Comparison of ENCODE assay signal across 8 cellular contexts in genomic region chr4:145732895-145733880, GRCh38. TPM values are rescaled to one million over a fixed set of nuclear protein-coding genes. Genes with fewer than 3 reads are reported as not detected.
DNase-seq lines count a peak whose midpoint lies in the region; ATAC-seq and TF ChIP-seq lines count a peak whose summit lies in the region.

No MANE protein-coding gene starts in this region.

- H3K27me3 ChIP-seq in Panc1 (ENCODE audit: control insufficient read depth, insufficient read depth, low read length), result no peaks in the 10 kb centered on the region

- intact Hi-C loops in Panc1 (cut with micrococcal nuclease; ENCODE audit: unreplicated experiment), result no loop called here

- POLR2A ChIA-PET in Panc1 (lab: Charles Lee), result interaction anchor here (0.6 kb wide), 2 partner anchors 32 to 61 kb away, joined by 4 to 5 read pairs; no protein-coding TSS in a partner anchor

- CTCF ChIA-PET in Panc1 (lab: Charles Lee), result no interaction called here

- no TSS peak for BruUV-seq in Panc1 (replicated peaks; lab: Mats Ljungman, UMichigan)

- peak overlapping the region; percentile 51 to 91 (median 86) for H3K4me3 Mint-ChIP-seq in naive B cell

- in situ Hi-C loops in Panc1 (cut with HindIII; ENCODE audit: low pct_unique_long_range_greater_than_20kb, low sequenced_read_pairs), result no loop called here

- no peaks in the 10 kb centered on the region for H3K36me3 ChIP-seq in Panc1 (ENCODE audit: control insufficient read depth, insufficient read depth, low read length)

- H3K9me3 ChIP-seq in Panc1 (ENCODE audit: control insufficient read depth, insufficient read depth, low read depth, low read length), result no peaks in the 10 kb centered on the region

- no peaks in the 10 kb centered on the region for H3K9me3 Mint-ChIP-seq in naive B cell

- H3K36me3 Mint-ChIP-seq in naive B cell, result no peaks in the 10 kb centered on the region

- peaks cover 5% of the 10 kb centered on the region; the same call in 1 of the 2 replicates for H3K4me1 ChIP-seq in Panc1 (ENCODE audit: control insufficient read depth, insufficient read depth, low read length)

- peak overlapping the region in 4 of 6 donors; percentile 18 to 53 (median 34) for H3K27ac Mint-ChIP-seq in naive B cell

- ATAC-seq in GM21717 (IDR thresholded peaks at IDR 0.05; ENCODE audit: unreplicated experiment) (peak; percentile 90), Panc1 (peak; percentile 91), naive B cell (ENCODE audit: low read depth in 2 of 2) (peak; percentile 92)

- H3K4me3 ChIP-seq in Panc1 (ENCODE audit: low read depth in 2 of 2, low read length in 2 of 2), result peak overlapping the region; percentile 53 to 70

- DNase-seq in DMS153 (lab: John Stamatoyannopoulos, UW) (peak; percentile 86), KG1 (lab: John Stamatoyannopoulos, UW) (peak; percentile 3), Panc1 (ENCODE audit: low read depth, low spot score) (no peak), fibroblast of gingiva (ENCODE audit: low read depth) (peak; percentile 96), naive B cell (peak; percentile 59)
- DNase-seq in activated T-helper 1 cell treated with anti-CD3 and anti-CD28 coated beads, Interleukin-2, amount 50 U/mL, for 16 hours (ENCODE audit: low read depth in 1 of 2, low spot score in 1 of 2), result peak; percentile 63 to 76
- peak; percentile 77 to 86 for DNase-seq in stimulated activated CD8-positive, alpha-beta memory T cell treated with anti-CD3 and anti-CD28 coated beads, Interleukin-7, amount 100 ng/mL, for 48 hours (ENCODE audit: extremely low read depth in 1 of 2, low read depth in 1 of 2)

- peaks cover 0 to 9% (median 7%) of the 10 kb centered on the region in 3 donors for H3K4me1 Mint-ChIP-seq in naive B cell

- peaks cover 8 to 13% (median 12%) of the 10 kb centered on the region in 3 donors for H3K27me3 Mint-ChIP-seq in naive B cell

- no peak for TF ChIP-seq CTCF in Panc1 (IDR thresholded peaks at IDR 0.05)

- peak overlapping the region; percentile 71 for H3K27ac ChIP-seq in Panc1 (ENCODE audit: low read length)

RNA-seq across cellular contexts. Expression of gene C4orf51, which starts 53.2 kb away (rescaled TPM):
- total RNA-seq in Panc1 (2021; ENCODE audit: unreplicated experiment), result not detected
- not detected for polyA plus RNA-seq in Panc1 (2012; ENCODE audit: insufficient read length)
- polyA plus RNA-seq in naive B cell (ENCODE audit: low read depth in 6 of 6), result not detected
